In the genomic region with DNA sequence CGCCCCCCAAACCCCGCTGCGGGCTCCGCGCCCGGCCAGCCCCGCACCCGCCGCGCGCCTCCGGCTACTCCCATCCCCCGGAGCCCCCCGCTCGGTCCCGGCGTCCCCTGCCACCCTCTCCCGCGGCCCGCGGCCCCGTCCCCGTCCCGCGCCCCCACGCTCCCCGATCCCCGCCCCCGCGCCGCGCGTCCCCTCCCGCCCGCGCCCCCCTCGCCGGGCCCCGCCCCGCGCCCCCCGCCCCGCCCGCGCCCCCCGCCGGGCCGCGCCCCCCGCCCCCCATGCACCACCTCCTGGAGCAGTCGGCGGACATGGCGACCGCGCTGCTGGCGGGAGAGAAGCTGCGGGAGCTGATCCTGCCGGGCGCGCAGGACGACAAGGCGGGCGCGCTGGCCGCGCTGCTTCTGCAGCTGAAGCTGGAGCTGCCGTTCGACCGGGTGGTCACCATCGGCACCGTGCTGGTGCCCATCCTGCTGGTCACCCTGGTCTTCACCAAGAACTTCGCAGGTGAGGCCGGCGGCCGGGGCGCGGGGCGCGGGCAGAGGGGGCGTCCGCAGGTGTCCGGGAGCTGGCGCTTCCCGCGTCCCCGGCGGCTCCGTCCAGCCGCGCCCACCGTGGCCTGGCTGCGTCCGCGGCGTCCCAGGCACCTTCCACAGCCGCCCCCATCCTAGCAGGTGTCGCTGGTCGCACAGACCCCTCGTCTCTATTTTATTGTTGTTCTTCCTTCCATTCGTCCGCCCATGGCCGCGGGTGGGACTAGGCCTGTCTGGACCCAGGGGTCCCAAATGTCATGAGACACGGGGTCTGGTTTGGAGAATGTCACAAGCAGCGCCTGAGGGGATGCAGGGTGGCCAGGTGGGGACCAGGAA, we compare ENCODE assay signal across 8 cellular contexts. TPM values are rescaled to one million over a fixed set of nuclear protein-coding genes. Genes with fewer than 3 reads are reported as not detected.
DNase-seq lines count a peak whose midpoint lies in the region; TF ChIP-seq lines count a peak whose summit lies in the region.

Gene PANX2, plus strand, starts transcription at position 279 of the 866 bp plus-strand sequence. Its CDS starts 0 bp downstream, at position 279.

- H3K27ac Mint-ChIP-seq in Caco-2 (ENCODE audit: unreplicated experiment) = peak within 1 kb of the TSS; percentile 64
- H3K27ac Mint-ChIP-seq in progenitor cell of endocrine pancreas = peak within 1 kb of the TSS; percentile 88

- H3K36me3 ChIP-seq in Caco-2 (ENCODE audit: control insufficient read depth, insufficient read depth, low read length) (no peaks in the 10 kb centered on the region), NT2/D1 (ENCODE audit: insufficient read depth, insufficient read length, low read length) (no peaks in the 10 kb centered on the region)

- H3K4me3 ChIP-seq in Caco-2 (ENCODE audit: low read depth, low read length) (peak within 1 kb of the TSS; percentile 41), NT2/D1 (ENCODE audit: insufficient read length, low read depth) (peak within 1 kb of the TSS; percentile 62), epithelial cell of esophagus (ENCODE audit: low read length) (peak within 1 kb of the TSS; percentile 26)

- POLR2A ChIA-PET in Caco-2 (lab: Charles Lee) = no interaction called here

- peak within 1 kb of the TSS; percentile 78 for H3K4me3 Mint-ChIP-seq in Caco-2 (ENCODE audit: unreplicated experiment)
- peak within 1 kb of the TSS; percentile 84 for H3K4me3 Mint-ChIP-seq in progenitor cell of endocrine pancreas (ENCODE audit: low read depth)

- H3K9me3 ChIP-seq in Caco-2 (no peaks in the 10 kb centered on the region), NT2/D1 (ENCODE audit: insufficient read depth, low read length) (no peaks in the 10 kb centered on the region)

- intact Hi-C loops in Caco-2 (cut with micrococcal nuclease; ENCODE audit: unreplicated experiment) = no loop called here

- H3K27me3 ChIP-seq in Caco-2 (replicated peaks; ENCODE audit: control insufficient read depth, insufficient read depth, low read length) = no peaks in the 10 kb centered on the region
- H3K27me3 ChIP-seq in NT2/D1 (ENCODE audit: insufficient read depth, insufficient read length) = peaks cover 27% of the 10 kb centered on the region

- CTCF ChIA-PET in Caco-2 (lab: Charles Lee) = no interaction called here

- H3K4me1 ChIP-seq in Caco-2 (peaks cover 11% of the 10 kb centered on the region; the same call in 1 of the 2 replicates), NT2/D1 (ENCODE audit: insufficient read depth, insufficient read length) (peaks cover 4% of the 10 kb centered on the region)

- TF ChIP-seq CTCF in Caco-2 (IDR thresholded peaks at IDR 0.05; ENCODE audit: insufficient read depth in 1 of 2, low read depth in 1 of 2, low read length in 1 of 2, severe bottlenecking in 1 of 2, unreplicated experiment in 1 of 2) (no peak), epithelial cell of esophagus (IDR thresholded peaks at IDR 0.05; ENCODE audit: insufficient read depth, low read depth, low read length, missing control alignments) (no peak), progenitor cell of endocrine pancreas (IDR thresholded peaks at IDR 0.05; ENCODE audit: unreplicated experiment) (no peak)

- no peaks in the 10 kb centered on the region for H3K9me3 Mint-ChIP-seq in Caco-2 (ENCODE audit: unreplicated experiment)
- H3K9me3 Mint-ChIP-seq in progenitor cell of endocrine pancreas (ENCODE audit: low read depth) = no peaks in the 10 kb centered on the region

- peak within 1 kb of the TSS; percentile 61 for H3K9ac ChIP-seq in NT2/D1 (ENCODE audit: insufficient read length, low read depth)

- DNase-seq in Caco-2 (no peak), NT2/D1 (ENCODE audit: low read depth, low spot score) (no peak), epithelial cell of esophagus (ENCODE audit: low read depth) (no peak), progenitor cell of endocrine pancreas (ENCODE audit: low spot score, unreplicated experiment) (no peak), SIG-M5 treated with dmso at 0.1 percent for 504 hours (lab: John Stamatoyannopoulos, UW; ENCODE audit: unreplicated experiment) (no peak), NCI-H510A (lab: John Stamatoyannopoulos, UW) (no peak), DMS79 treated with DMSO at 0.1 percent for 48 hours (lab: John Stamatoyannopoulos, UW) (no peak)
- no peak for DNase-seq in stimulated activated CD4-positive, alpha-beta T cell treated with anti-CD3 and anti-CD28 coated beads, Interleukin-1b, Interleukin-23, amount 100 ng/mL, for 48 hours

- H3K4me1 Mint-ChIP-seq in Caco-2 (ENCODE audit: low read depth, unreplicated experiment) (peaks cover 6% of the 10 kb centered on the region), progenitor cell of endocrine pancreas (ENCODE audit: low read depth) (peaks cover 4% of the 10 kb centered on the region)

- BruUV-seq in Caco-2 (replicated peaks; lab: Mats Ljungman, UMichigan) = no TSS peak

- H3K36me3 Mint-ChIP-seq in Caco-2 (ENCODE audit: insufficient read depth, unreplicated experiment) (no peaks in the 10 kb centered on the region), progenitor cell of endocrine pancreas (ENCODE audit: insufficient read depth) (no peaks in the 10 kb centered on the region)

- H3K27me3 Mint-ChIP-seq in Caco-2 (ENCODE audit: insufficient read depth, unreplicated experiment) (peaks cover 11% of the 10 kb centered on the region), progenitor cell of endocrine pancreas (peaks cover 7% of the 10 kb centered on the region)

RNA-seq across cellular contexts. Expression of gene PANX2, which starts in this region (rescaled TPM):
- total RNA-seq in Caco-2 (2022) = 2.2 and 2.6 TPM in 2 replicates
- 6.2 and 6.3 TPM in 2 replicates for total RNA-seq in progenitor cell of endocrine pancreas
